In genomic region chr4:81601270-81601694, GRCh38 we compare ENCODE assay signal across 26 cellular contexts.
DNase-seq lines count a peak whose midpoint lies in the region; ATAC-seq and TF ChIP-seq lines count a peak whose summit lies in the region.
"Had no signal": no experiment of that assay in that cellular context is flagged by ENCODE, and none has a peak within 500 bp of the region (broad histone marks: within the 10 kb centered on the region; RNA-seq: fewer than 3 reads in every experiment).

No MANE protein-coding gene starts in this region.

- TF ChIP-seq POLR2A in erythroblast (IDR thresholded peaks at IDR 0.05; ENCODE audit: low read length) = no peak

- peaks cover 0 to 32% (median 7%) of the 10 kb centered on the region in 9 donors for H3K4me1 ChIP-seq in heart right ventricle

- DNase-seq in LNCaP clone FGC (ENCODE audit: low read depth) (peak; percentile 26), chondrocyte (ENCODE audit: low spot score) (no peak), heart right ventricle (no peak), neural crest cell (ENCODE audit: low read depth, low spot score) (no peak), epidermal melanocyte (ENCODE audit: insufficient read length, low spot score) (no peak), erythroblast (lab: John Stamatoyannopoulos, UW) (no peak)
- no peak for DNase-seq in activated naive CD4-positive, alpha-beta T cell treated with anti-CD3 and anti-CD28 coated beads for 36 hours
- DNase-seq: ACHN; activated CD8-positive, alpha-beta T cell treated with anti-CD3 and anti-CD28 coated beads, Interleukin-2, amount 10 ng/mL, durations not matched to agents 7 days and 5 days; activated naive CD4-positive, alpha-beta T cell treated with Interleukin-2 at 50 U/mL for 16 hours; activated T-cell treated with anti-CD3 and anti-CD28 coated beads, Interleukin-2, amount 50 U/mL, for 24 hours; dermis blood vessel endothelial cell; GF-D8; MG63; naive thymus-derived CD4-positive, alpha-beta T cell; NCI-H1436 treated with DMSO at 0.1 percent for 48 hours; NCI-H2171 treated with DMSO at 0.1 percent for 48 hours; NCI-H748 treated with DMSO at 0.1 percent for 48 hours had no signal

- H3K36me3 ChIP-seq in heart right ventricle = no peaks in the 10 kb centered on the region
- H3K36me3 ChIP-seq: MG63, vagina had no signal

- no peak for TF ChIP-seq CTCF in LNCaP clone FGC (IDR thresholded peaks at IDR 0.05; ENCODE audit: control insufficient read depth, extremely low read depth, insufficient read depth)
- TF ChIP-seq CTCF in chondrocyte (IDR thresholded peaks at IDR 0.05) = peak; percentile 18
- TF ChIP-seq CTCF in heart right ventricle (IDR thresholded peaks at IDR 0.05) = no peak
- TF ChIP-seq CTCF in neural crest cell (conservative IDR thresholded peaks at IDR 0.05) = no peak

- H3K4me3 ChIP-seq in LNCaP clone FGC (ENCODE audit: low read depth, low read length) (no peak overlapping the region), heart right ventricle (no peak overlapping the region)
- H3K4me3 ChIP-seq: GM12878, lung, MG63, vagina had no signal

- no peaks in the 10 kb centered on the region for H3K9me3 Mint-ChIP-seq in chondrocyte (ENCODE audit: low read depth)
- no peaks in the 10 kb centered on the region for H3K9me3 Mint-ChIP-seq in neural crest cell
- H3K9me3 Mint-ChIP-seq in activated naive CD4-positive, alpha-beta T cell treated with anti-CD3 and anti-CD28 coated beads for 36 hours = no peaks in the 10 kb centered on the region
- H3K9me3 Mint-ChIP-seq: activated T-cell treated with anti-CD3 and anti-CD28 coated beads, Interleukin-2, amount 50 U/mL, for 24 hours; T-helper 2 cell treated with Interferon-gamma antibody and Interleukin-4, amounts not matched to agents 5 μg/mL and 100 μg/mL, for 36 hours had no signal

- WGBS in heart right ventricle, 2 donors = 32 to 36% methylated on average over 3 of the region's 3 CpGs

- H3K4me3 Mint-ChIP-seq in chondrocyte (ENCODE audit: unreplicated experiment) = peak overlapping the region; percentile 20
- H3K4me3 Mint-ChIP-seq in neural crest cell = peak overlapping the region; percentile 56
- H3K4me3 Mint-ChIP-seq in activated naive CD4-positive, alpha-beta T cell treated with anti-CD3 and anti-CD28 coated beads for 36 hours = no peak overlapping the region
- H3K4me3 Mint-ChIP-seq: activated CD8-positive, alpha-beta T cell treated with anti-CD3 and anti-CD28 coated beads, Interleukin-2, amount 10 ng/mL, durations not matched to agents 7 days and 5 days; activated T-cell treated with anti-CD3 and anti-CD28 coated beads, Interleukin-2, amount 50 U/mL, for 24 hours; naive thymus-derived CD4-positive, alpha-beta T cell; T-helper 2 cell treated with Interferon-gamma antibody and Interleukin-4, amounts not matched to agents 5 μg/mL and 100 μg/mL, for 36 hours; WTC11 had no signal

- H3K27me3 Mint-ChIP-seq in chondrocyte (ENCODE audit: low read depth) = peaks cover 9% of the 10 kb centered on the region
- peaks cover 37% of the 10 kb centered on the region for H3K27me3 Mint-ChIP-seq in neural crest cell (ENCODE audit: low read depth)
- no peaks in the 10 kb centered on the region for H3K27me3 Mint-ChIP-seq in activated naive CD4-positive, alpha-beta T cell treated with anti-CD3 and anti-CD28 coated beads for 36 hours (ENCODE audit: low read depth)

- intact Hi-C loops in heart right ventricle (cut with DNase I) = loop anchor here in 1 of 10 donors (5.0 kb wide), 1 partner anchor 129 kb away; the partner anchor contains the start of gene RASGEF1B
- intact Hi-C loops in activated naive CD4-positive, alpha-beta T cell treated with anti-CD3 and anti-CD28 coated beads for 36 hours (cut with micrococcal nuclease) = loop anchor here (10.0 kb wide), 1 partner anchor 196 kb away; no protein-coding TSS in a partner anchor

- H3K27me3 ChIP-seq in heart right ventricle = no peaks in the 10 kb centered on the region
- H3K27me3 ChIP-seq: MG63, vagina had no signal

- no peaks in the 10 kb centered on the region for H3K36me3 Mint-ChIP-seq in chondrocyte (ENCODE audit: low read depth)
- H3K36me3 Mint-ChIP-seq in neural crest cell (ENCODE audit: low read depth) = no peaks in the 10 kb centered on the region
- H3K36me3 Mint-ChIP-seq in activated naive CD4-positive, alpha-beta T cell treated with anti-CD3 and anti-CD28 coated beads for 36 hours (ENCODE audit: low read depth) = no peaks in the 10 kb centered on the region
- H3K36me3 Mint-ChIP-seq: WTC11 had no signal

- CTCF ChIA-PET in activated naive CD4-positive, alpha-beta T cell treated with anti-CD3 and anti-CD28 coated beads for 36 hours (lab: Charles Lee) = no interaction called here

- H3K27ac Mint-ChIP-seq in chondrocyte (ENCODE audit: unreplicated experiment) (peak overlapping the region; percentile 68), neural crest cell (ENCODE audit: unreplicated experiment) (no peak overlapping the region)
- no peak overlapping the region for H3K27ac Mint-ChIP-seq in activated naive CD4-positive, alpha-beta T cell treated with anti-CD3 and anti-CD28 coated beads for 36 hours
- H3K27ac Mint-ChIP-seq: activated CD8-positive, alpha-beta T cell treated with anti-CD3 and anti-CD28 coated beads, Interleukin-2, amount 10 ng/mL, durations not matched to agents 7 days and 5 days; activated T-cell treated with anti-CD3 and anti-CD28 coated beads, Interleukin-2, amount 50 U/mL, for 24 hours; naive thymus-derived CD4-positive, alpha-beta T cell; progenitor cell of endocrine pancreas; T-helper 2 cell treated with Interferon-gamma antibody and Interleukin-4, amounts not matched to agents 5 μg/mL and 100 μg/mL, for 36 hours; WTC11 had no signal

- ATAC-seq in heart right ventricle (peak in 5 of 8 donors; percentile 22 to 46 (median 31)), GM21717 (IDR thresholded peaks at IDR 0.05; ENCODE audit: unreplicated experiment) (no peak)
- ATAC-seq: activated CD8-positive, alpha-beta T cell treated with anti-CD3 and anti-CD28 coated beads, Interleukin-2, amount 10 ng/mL, durations not matched to agents 7 days and 5 days; GM12878; naive thymus-derived CD4-positive, alpha-beta T cell had no signal

- H3K9me3 ChIP-seq in heart right ventricle = peaks cover 0 to 8% (median 0%) of the 10 kb centered on the region in 11 donors
- H3K9me3 ChIP-seq: MG63, vagina had no signal

- H3K4me1 Mint-ChIP-seq in chondrocyte (ENCODE audit: low read depth) (peaks cover 23% of the 10 kb centered on the region), neural crest cell (peaks cover 34% of the 10 kb centered on the region)
- H3K4me1 Mint-ChIP-seq in activated naive CD4-positive, alpha-beta T cell treated with anti-CD3 and anti-CD28 coated beads for 36 hours (ENCODE audit: low read depth) = peaks cover 4% of the 10 kb centered on the region

- peak overlapping the region in 5 of 10 donors; percentile 65 to 77 (median 72) for H3K27ac ChIP-seq in heart right ventricle
- H3K27ac ChIP-seq: C4-2B, vagina had no signal
